8 cellular contexts compared by ENCODE assay signal in genomic region chr7:69598487-69599148, GRCh38. TPM values are rescaled to one million over a fixed set of nuclear protein-coding genes. Genes with fewer than 3 reads are reported as not detected.
A peak's percentile ranks its signal among the peaks of the same experiment; 100 is the strongest.
DNase-seq lines count a peak whose midpoint lies in the region; TF ChIP-seq lines count a peak whose summit lies in the region.

No MANE protein-coding gene starts in this region.

- H3K27ac ChIP-seq in BLaER1: peak overlapping the region; percentile 94
- H3K27ac ChIP-seq in ectodermal cell (ENCODE audit: insufficient read depth, low read depth, low read length, poor library complexity, severe bottlenecking): peak overlapping the region; percentile 22
- peak overlapping the region; percentile 43 for H3K27ac ChIP-seq in muscle layer of duodenum (ENCODE audit: low read length)
- H3K27ac ChIP-seq in uterus: peak overlapping the region; percentile 92 to 93

- peak; percentile 67 for DNase-seq in GM20000 (ENCODE audit: low spot score)
- DNase-seq in SHP77 (lab: John Stamatoyannopoulos, UW): peak; percentile 54 to 57
- DNase-seq in uterus: peak in 1 of 2 donors; percentile 48
- no peak for DNase-seq in NCI-H2196 treated with DMSO at 0.1 percent for 48 hours (lab: John Stamatoyannopoulos, UW; ENCODE audit: unreplicated experiment)
- no peak for DNase-seq in CD1c-positive myeloid dendritic cell (ENCODE audit: extremely low spot score)

- intact Hi-C loops in uterus (cut with DNase I; ENCODE audit: low total_unique reads): no loop called here

- no peaks in the 10 kb centered on the region for H3K27me3 ChIP-seq in BLaER1
- H3K27me3 ChIP-seq in ectodermal cell (ENCODE audit: control insufficient read depth, insufficient read depth, low read length, poor library complexity, severe bottlenecking): peaks cover 79% of the 10 kb centered on the region
- no peaks in the 10 kb centered on the region for H3K27me3 ChIP-seq in muscle layer of duodenum (ENCODE audit: low read depth, low read length)
- H3K27me3 ChIP-seq in uterus: no peaks in the 10 kb centered on the region

- H3K36me3 ChIP-seq in BLaER1 (no peaks in the 10 kb centered on the region), ectodermal cell (ENCODE audit: control insufficient read depth, insufficient read depth, low read length) (no peaks in the 10 kb centered on the region), muscle layer of duodenum (ENCODE audit: control insufficient read depth in 1 of 2, insufficient read depth in 2 of 2, low read length in 2 of 2) (no peaks in the 10 kb centered on the region), uterus (no peaks in the 10 kb centered on the region)

- TF ChIP-seq CTCF in GM20000 (IDR thresholded peaks at IDR 0.05; ENCODE audit: extremely low read depth, missing control alignments): no peak
- TF ChIP-seq CTCF in uterus (IDR thresholded peaks at IDR 0.05): no peak

- H3K9me3 ChIP-seq in BLaER1: no peaks in the 10 kb centered on the region
- H3K9me3 ChIP-seq in ectodermal cell (ENCODE audit: control insufficient read depth, low read length): no peaks in the 10 kb centered on the region
- no peaks in the 10 kb centered on the region for H3K9me3 ChIP-seq in muscle layer of duodenum (ENCODE audit: control insufficient read depth in 1 of 2, low read length in 2 of 2)
- no peaks in the 10 kb centered on the region for H3K9me3 ChIP-seq in uterus

- H3K4me3 ChIP-seq in BLaER1 (peak overlapping the region; percentile 97), ectodermal cell (ENCODE audit: insufficient read depth, low read depth, low read length) (peak overlapping the region; percentile 67), muscle layer of duodenum (ENCODE audit: low read depth in 1 of 2, low read length in 2 of 2) (peak overlapping the region; percentile 78 to 80), uterus (peak overlapping the region; percentile 59 to 92)

- 0% methylated on average over 55 of the region's 55 CpGs for WGBS in ectodermal cell, 2 experiments

- peak overlapping the region; percentile 88 for H3K4me2 ChIP-seq in BLaER1

- H3K9ac ChIP-seq in BLaER1: peak overlapping the region; percentile 96

- TF ChIP-seq POLR2A in uterus (IDR thresholded peaks at IDR 0.05): peak in 1 of 2 donors; percentile 56

- peaks cover 41% of the 10 kb centered on the region for H4K20me1 ChIP-seq in BLaER1

- peaks cover 49% of the 10 kb centered on the region for H3K4me1 ChIP-seq in BLaER1
- H3K4me1 ChIP-seq in ectodermal cell (ENCODE audit: control insufficient read depth, insufficient read depth, low read length): peaks cover 8% of the 10 kb centered on the region
- peaks cover 0 to 25% of the 10 kb centered on the region in 2 donors for H3K4me1 ChIP-seq in muscle layer of duodenum (ENCODE audit: control insufficient read depth in 1 of 2, insufficient read depth in 2 of 2, low read length in 2 of 2)
- H3K4me1 ChIP-seq in uterus: no peaks in the 10 kb centered on the region

RNA-seq across cellular contexts. Expression of gene AUTS2, which starts 0.3 kb away (rescaled TPM):
- 96.2 TPM for polyA plus RNA-seq in ectodermal cell (2013, experiment 1 of 4)
- 125 TPM for polyA plus RNA-seq in ectodermal cell (2013, experiment 2 of 4)
- polyA plus RNA-seq in ectodermal cell (2013, experiment 3 of 4): 84.1 TPM
- polyA plus RNA-seq in ectodermal cell (2013, experiment 4 of 4): 98.0 TPM
- total RNA-seq in uterus: 10 to 100 TPM; 10.5 to 58.2 (median 30.0) TPM

Comparison
In these comparisons a context has a peak if more than half of its experiments do, and no peak if none do; other contexts are left out.
1. H3K27ac ChIP-seq: peak in every context shown above with its lines; median percentile 94 in BLaER1; 92 in uterus; 43 in muscle layer of duodenum; 22 in ectodermal cell.
2. DNase-seq: peak in GM20000 (single experiment) and SHP77 (2 of 2); none in NCI-H2196 treated with DMSO at 0.1 percent for 48 hours (single experiment) and CD1c-positive myeloid dendritic cell (single experiment).
3. Peak in every context shown above with its lines, with median percentiles within 50 percentile points of each other: H3K4me3 ChIP-seq.